In genomic region chr18:12766986-12767433, GRCh38 we compare ENCODE assay signal across 19 cellular contexts.
DNase-seq lines count a peak whose midpoint lies in the region; ATAC-seq and TF ChIP-seq lines count a peak whose summit lies in the region.
"Had no signal": no experiment of that assay in that cellular context is flagged by ENCODE, and none has a peak within 500 bp of the region (broad histone marks: within the 10 kb centered on the region; RNA-seq: fewer than 3 reads in every experiment).

No MANE protein-coding gene starts in this region.

- H3K27ac Mint-ChIP-seq in endodermal cell: peak overlapping the region; percentile 35
- H3K27ac Mint-ChIP-seq in CD4-positive, alpha-beta T cell: no peak overlapping the region
- H3K27ac Mint-ChIP-seq: activated CD4-positive, alpha-beta memory T cell treated with anti-CD3 and anti-CD28 coated beads for 36 hours; activated T-helper 2 cell treated with anti-CD3 and anti-CD28 coated beads, Interferon-gamma antibody, Interleukin-2, Interleukin-4, amounts not matched to agents 10 μg/mL and 5 μg/mL and 100 μg/mL, durations not matched to agents 14 hours and 24 hours and 36 hours had no signal

- H3F3A ChIP-seq in OCI-LY1 (ENCODE audit: insufficient read depth, low read length): no peaks in the 10 kb centered on the region

- peak overlapping the region; percentile 10 for H3K4me3 Mint-ChIP-seq in endodermal cell
- H3K4me3 Mint-ChIP-seq in CD4-positive, alpha-beta T cell: no peak overlapping the region
- H3K4me3 Mint-ChIP-seq: activated CD4-positive, alpha-beta memory T cell treated with anti-CD3 and anti-CD28 coated beads for 36 hours had no signal

- H3K4me1 Mint-ChIP-seq in endodermal cell: peaks cover 12% of the 10 kb centered on the region
- H3K4me1 Mint-ChIP-seq in CD4-positive, alpha-beta T cell (ENCODE audit: low read depth): no peaks in the 10 kb centered on the region

- peak overlapping the region; percentile 39 for H3K4me2 ChIP-seq in DND-41 (ENCODE audit: insufficient read depth, low read length)
- no peak overlapping the region for H3K4me2 ChIP-seq in OCI-LY1 (ENCODE audit: low read length)

- H3K4me3 ChIP-seq in DND-41 (ENCODE audit: low read depth in 1 of 2, low read length in 2 of 2) (no peak overlapping the region), OCI-LY1 (ENCODE audit: low read depth, low read length, poor library complexity, severe bottlenecking) (no peak overlapping the region), endodermal cell (ENCODE audit: low read length) (no peak overlapping the region)
- H3K4me3 ChIP-seq: gastroesophageal sphincter, Peyer's patch had no signal

- no peak for ATAC-seq in DND-41 (ENCODE audit: insufficient read depth, low read depth)
- no peak for ATAC-seq in HG02970 (IDR thresholded peaks at IDR 0.05; ENCODE audit: low FRiP score, unreplicated experiment)
- ATAC-seq in GM18909 (IDR thresholded peaks at IDR 0.05; ENCODE audit: poor library complexity, unreplicated experiment): no peak
- no peak for ATAC-seq in CD4-positive, alpha-beta T cell (ENCODE audit: poor library complexity)
- ATAC-seq: gastroesophageal sphincter had no signal

- peaks cover 63% of the 10 kb centered on the region for H4K20me1 ChIP-seq in DND-41 (ENCODE audit: insufficient read depth, low read length)
- no peaks in the 10 kb centered on the region for H4K20me1 ChIP-seq in OCI-LY1 (ENCODE audit: insufficient read depth, low read length)

- TF ChIP-seq CTCF in DND-41 (IDR thresholded peaks at IDR 0.05; ENCODE audit: borderline replicate concordance, extremely low read depth, low read length, poor library complexity, severe bottlenecking): peak; percentile 10
- TF ChIP-seq CTCF in OCI-LY1 (IDR thresholded peaks at IDR 0.05; ENCODE audit: low read length): 0 out of 2 replicates have a peak, but pooled peaks have one; percentile 13
- TF ChIP-seq CTCF in endodermal cell (conservative IDR thresholded peaks at IDR 0.05): peak; percentile 81
- TF ChIP-seq CTCF in CD4-positive, alpha-beta T cell (IDR thresholded peaks at IDR 0.05): no peak

- intact Hi-C loops in CD4-positive, alpha-beta T cell (cut with DNase I, micrococcal nuclease): no loop called here

- H3K36me3 ChIP-seq in DND-41 (ENCODE audit: insufficient read depth, low read length) (peaks cover 98% of the 10 kb centered on the region), OCI-LY1 (ENCODE audit: insufficient read depth, low read length) (no peaks in the 10 kb centered on the region), endodermal cell (ENCODE audit: control insufficient read depth, insufficient read depth, low read length) (no peaks in the 10 kb centered on the region)
- H3K36me3 ChIP-seq: gastroesophageal sphincter, Peyer's patch had no signal

- DNase-seq in DND-41: peak; percentile 8
- peak; percentile 94 for DNase-seq in endodermal cell
- peak; percentile 47 for DNase-seq in mesenteric fat pad (ENCODE audit: low spot score)
- no peak for DNase-seq in HUDEP-2 (lab: John Stamatoyannopoulos, UW; ENCODE audit: unreplicated experiment in 76 of 76)
- no peak for DNase-seq in CD4-positive, alpha-beta T cell
- DNase-seq: activated CD4-positive, alpha-beta memory T cell treated with anti-CD3 and anti-CD28 coated beads for 36 hours; amniotic stem cell; COR-L47; GF-D8; mesenchymal stem cell; MV-4-11; nucleus accumbens; Peyer's patch had no signal

- no peaks in the 10 kb centered on the region for H3K9me3 Mint-ChIP-seq in endodermal cell
- H3K9me3 Mint-ChIP-seq in CD4-positive, alpha-beta T cell: no peaks in the 10 kb centered on the region
- H3K9me3 Mint-ChIP-seq: activated CD4-positive, alpha-beta memory T cell treated with anti-CD3 and anti-CD28 coated beads for 36 hours; activated T-helper 2 cell treated with anti-CD3 and anti-CD28 coated beads, Interferon-gamma antibody, Interleukin-2, Interleukin-4, amounts not matched to agents 10 μg/mL and 5 μg/mL and 100 μg/mL, durations not matched to agents 14 hours and 24 hours and 36 hours had no signal

- H3K27me3 ChIP-seq in DND-41 (ENCODE audit: insufficient read depth, low read length, poor library complexity) (no peaks in the 10 kb centered on the region), OCI-LY1 (ENCODE audit: insufficient read depth, low read length) (peaks cover 6% of the 10 kb centered on the region; the same call in 1 of the 2 replicates), endodermal cell (ENCODE audit: control insufficient read depth, insufficient read depth, low read length, poor library complexity, severe bottlenecking) (no peaks in the 10 kb centered on the region)
- H3K27me3 ChIP-seq in CD4-positive, alpha-beta T cell (ENCODE audit: control insufficient read depth, insufficient read depth, low read length): no peaks in the 10 kb centered on the region
- H3K27me3 ChIP-seq: gastroesophageal sphincter, Peyer's patch had no signal

- POLR2A ChIA-PET in CD4-positive, alpha-beta T cell (lab: Charles Lee): no interaction called here

- H3K27me3 Mint-ChIP-seq in endodermal cell (ENCODE audit: insufficient read depth): no peaks in the 10 kb centered on the region
- H3K27me3 Mint-ChIP-seq in CD4-positive, alpha-beta T cell: no peaks in the 10 kb centered on the region
- H3K27me3 Mint-ChIP-seq: activated CD4-positive, alpha-beta memory T cell treated with anti-CD3 and anti-CD28 coated beads for 36 hours had no signal

- no peaks in the 10 kb centered on the region for H3K36me3 Mint-ChIP-seq in endodermal cell (ENCODE audit: low read depth)
- H3K36me3 Mint-ChIP-seq in CD4-positive, alpha-beta T cell (ENCODE audit: low read depth): peaks cover 7% of the 10 kb centered on the region
- H3K36me3 Mint-ChIP-seq: activated CD4-positive, alpha-beta memory T cell treated with anti-CD3 and anti-CD28 coated beads for 36 hours had no signal

- 23 to 36% methylated on average over 9 to 13 of the region's 13 CpGs for WGBS in endodermal cell (ENCODE audit: insufficient coverage in 1 of 2, insufficient read length in 1 of 2), 2 experiments

- H2AFZ ChIP-seq in DND-41 (ENCODE audit: low read depth, low read length) (no peak overlapping the region), OCI-LY1 (ENCODE audit: low read length) (no peak overlapping the region)

- H3K79me2 ChIP-seq in DND-41 (ENCODE audit: insufficient read depth, low read length) (peaks cover 98% of the 10 kb centered on the region), OCI-LY1 (ENCODE audit: insufficient read depth, low read length) (no peaks in the 10 kb centered on the region)

- H3K9me2 ChIP-seq in OCI-LY1 (ENCODE audit: low read depth, low read length): no peaks in the 10 kb centered on the region

- no peak overlapping the region for H3K9ac ChIP-seq in DND-41 (ENCODE audit: low read depth, low read length)
- H3K9ac ChIP-seq in OCI-LY1 (ENCODE audit: low read length): no peak overlapping the region
- no peak overlapping the region for H3K9ac ChIP-seq in endodermal cell (ENCODE audit: extremely low read depth, low read length, poor library complexity, severe bottlenecking)

- H3K4me1 ChIP-seq in DND-41 (ENCODE audit: insufficient read depth, low read length) (peaks cover 60% of the 10 kb centered on the region), OCI-LY1 (ENCODE audit: insufficient read depth, low read length, severe bottlenecking) (no peaks in the 10 kb centered on the region), endodermal cell (ENCODE audit: control insufficient read depth, insufficient read depth, low read length) (peaks cover 9% of the 10 kb centered on the region)
- H3K4me1 ChIP-seq: gastroesophageal sphincter, Peyer's patch had no signal

- CTCF ChIA-PET in CD4-positive, alpha-beta T cell (lab: Charles Lee): no interaction called here

- no peaks in the 10 kb centered on the region for H3K9me3 ChIP-seq in DND-41 (ENCODE audit: insufficient read depth, low read length, severe bottlenecking)
- H3K9me3 ChIP-seq in OCI-LY1 (ENCODE audit: low read length): no peaks in the 10 kb centered on the region
- no peaks in the 10 kb centered on the region for H3K9me3 ChIP-seq in endodermal cell (ENCODE audit: control insufficient read depth, low read length)
- no peaks in the 10 kb centered on the region for H3K9me3 ChIP-seq in CD4-positive, alpha-beta T cell (ENCODE audit: control insufficient read depth, low read length)
- H3K9me3 ChIP-seq: gastroesophageal sphincter, Peyer's patch had no signal

- peak overlapping the region; percentile 73 for H3K27ac ChIP-seq in DND-41 (ENCODE audit: low read length)
- H3K27ac ChIP-seq in OCI-LY1 (ENCODE audit: low read depth, low read length, poor library complexity, severe bottlenecking): no peak overlapping the region
- H3K27ac ChIP-seq in endodermal cell (ENCODE audit: low read depth, low read length): no peak overlapping the region
- H3K27ac ChIP-seq in CD4-positive, alpha-beta T cell (ENCODE audit: low read depth, low read length): no peak overlapping the region
- H3K27ac ChIP-seq: epithelial cell of prostate, gastroesophageal sphincter, Peyer's patch had no signal

Comparison
In these comparisons a context has a peak if more than half of its experiments do, and no peak if none do; other contexts are left out.
1. DNase-seq: peak in DND-41 (single experiment), endodermal cell (single experiment) and mesenteric fat pad (single experiment); none in HUDEP-2 (0 of 76) and CD4-positive, alpha-beta T cell (0 of 10).